ENCODE assay signal across 2 cellular contexts in the genomic region with DNA sequence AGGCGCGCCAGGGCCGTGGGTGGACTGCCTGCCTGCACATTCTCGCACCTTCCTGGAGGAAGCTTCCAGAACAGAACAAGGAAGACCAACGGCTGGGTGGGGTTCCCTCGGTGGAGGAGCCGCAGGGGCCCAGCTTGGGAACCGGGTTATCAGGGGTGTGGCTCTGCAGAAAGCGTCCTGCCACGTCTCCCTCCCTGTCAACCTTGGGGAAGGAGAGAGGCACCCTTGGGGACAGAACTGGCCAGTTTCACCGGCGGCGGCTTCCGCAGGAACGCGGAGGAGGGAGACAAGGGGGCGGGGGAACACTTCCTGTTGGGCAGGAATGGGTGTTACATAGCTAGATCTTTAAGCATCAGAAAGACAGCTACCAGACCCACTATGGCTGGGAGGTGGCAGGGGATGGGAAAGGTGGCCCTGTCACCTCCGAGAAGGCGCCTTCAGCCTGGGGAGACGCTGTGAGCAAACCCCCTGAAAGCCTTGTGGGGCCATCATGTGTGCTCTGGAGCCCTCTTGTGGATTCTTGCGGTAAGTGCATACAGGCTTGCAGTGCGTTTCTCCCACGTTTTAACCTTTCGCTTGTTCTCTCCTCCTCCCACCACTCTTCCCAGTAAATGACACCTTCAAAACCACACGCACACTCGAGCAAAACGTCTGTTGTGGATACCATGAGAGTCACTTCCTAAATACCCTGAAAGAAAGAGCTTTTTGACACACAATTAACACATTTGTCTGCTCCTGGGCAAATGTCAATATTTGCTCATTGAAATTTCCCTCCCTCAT.
TF ChIP-seq lines count a peak whose summit lies in the region.

No MANE protein-coding gene starts in this region.

TF ChIP-seq in HCT116, 20 proteins besides CTCF, POLR2A, EP300 and RAD21:
- TF ChIP-seq ZNF274 (IDR thresholded peaks at IDR 0.05; ENCODE audit: low read depth, low read length) (no peak), EGR1 (IDR thresholded peaks at IDR 0.05; ENCODE audit: low read depth) (0 out of 2 replicates have a peak, but pooled peaks have one; percentile 33)

TF ChIP-seq in GM12878, 131 proteins besides CTCF, POLR2A, EP300 and RAD21 (continues in another document):
- no peak for TF ChIP-seq PML (IDR thresholded peaks at IDR 0.05; ENCODE audit: low read length)
- no peak for TF ChIP-seq SIX5 (IDR thresholded peaks at IDR 0.05; ENCODE audit: low read depth, low read length, severe bottlenecking)
- peak; percentile 77; the same call in 1 of the 2 replicates for TF ChIP-seq NBN (IDR thresholded peaks at IDR 0.05)
- TF ChIP-seq HSF1 (IDR thresholded peaks at IDR 0.05; ENCODE audit: low read depth, low read length) = peak; percentile 79; the same call in 1 of the 2 replicates
- TF ChIP-seq BRCA1 (IDR thresholded peaks at IDR 0.05; ENCODE audit: low read depth, low read length) = no peak
- TF ChIP-seq, protein P1, sequence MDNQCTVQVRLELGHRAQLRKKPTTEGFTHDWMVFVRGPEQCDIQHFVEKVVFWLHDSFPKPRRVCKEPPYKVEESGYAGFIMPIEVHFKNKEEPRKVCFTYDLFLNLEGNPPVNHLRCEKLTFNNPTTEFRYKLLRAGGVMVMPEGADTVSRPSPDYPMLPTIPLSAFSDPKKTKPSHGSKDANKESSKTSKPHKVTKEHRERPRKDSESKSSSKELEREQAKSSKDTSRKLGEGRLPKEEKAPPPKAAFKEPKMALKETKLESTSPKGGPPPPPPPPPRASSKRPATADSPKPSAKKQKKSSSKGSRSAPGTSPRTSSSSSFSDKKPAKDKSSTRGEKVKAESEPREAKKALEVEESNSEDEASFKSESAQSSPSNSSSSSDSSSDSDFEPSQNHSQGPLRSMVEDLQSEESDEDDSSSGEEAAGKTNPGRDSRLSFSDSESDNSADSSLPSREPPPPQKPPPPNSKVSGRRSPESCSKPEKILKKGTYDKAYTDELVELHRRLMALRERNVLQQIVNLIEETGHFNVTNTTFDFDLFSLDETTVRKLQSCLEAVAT (IDR thresholded peaks at IDR 0.05) = 0 out of 2 replicates have a peak, but pooled peaks have one; percentile 41
- peak; percentile 52; the same call in 1 of the 2 replicates for TF ChIP-seq NR2F1 (conservative IDR thresholded peaks at IDR 0.05)
- peak; percentile 57; the same call in 1 of the 2 replicates for TF ChIP-seq RB1 (IDR thresholded peaks at IDR 0.05; ENCODE audit: borderline replicate concordance)
- no peak for TF ChIP-seq SREBF1 (IDR thresholded peaks at IDR 0.05; ENCODE audit: low read length)
- TF ChIP-seq, protein P2, sequence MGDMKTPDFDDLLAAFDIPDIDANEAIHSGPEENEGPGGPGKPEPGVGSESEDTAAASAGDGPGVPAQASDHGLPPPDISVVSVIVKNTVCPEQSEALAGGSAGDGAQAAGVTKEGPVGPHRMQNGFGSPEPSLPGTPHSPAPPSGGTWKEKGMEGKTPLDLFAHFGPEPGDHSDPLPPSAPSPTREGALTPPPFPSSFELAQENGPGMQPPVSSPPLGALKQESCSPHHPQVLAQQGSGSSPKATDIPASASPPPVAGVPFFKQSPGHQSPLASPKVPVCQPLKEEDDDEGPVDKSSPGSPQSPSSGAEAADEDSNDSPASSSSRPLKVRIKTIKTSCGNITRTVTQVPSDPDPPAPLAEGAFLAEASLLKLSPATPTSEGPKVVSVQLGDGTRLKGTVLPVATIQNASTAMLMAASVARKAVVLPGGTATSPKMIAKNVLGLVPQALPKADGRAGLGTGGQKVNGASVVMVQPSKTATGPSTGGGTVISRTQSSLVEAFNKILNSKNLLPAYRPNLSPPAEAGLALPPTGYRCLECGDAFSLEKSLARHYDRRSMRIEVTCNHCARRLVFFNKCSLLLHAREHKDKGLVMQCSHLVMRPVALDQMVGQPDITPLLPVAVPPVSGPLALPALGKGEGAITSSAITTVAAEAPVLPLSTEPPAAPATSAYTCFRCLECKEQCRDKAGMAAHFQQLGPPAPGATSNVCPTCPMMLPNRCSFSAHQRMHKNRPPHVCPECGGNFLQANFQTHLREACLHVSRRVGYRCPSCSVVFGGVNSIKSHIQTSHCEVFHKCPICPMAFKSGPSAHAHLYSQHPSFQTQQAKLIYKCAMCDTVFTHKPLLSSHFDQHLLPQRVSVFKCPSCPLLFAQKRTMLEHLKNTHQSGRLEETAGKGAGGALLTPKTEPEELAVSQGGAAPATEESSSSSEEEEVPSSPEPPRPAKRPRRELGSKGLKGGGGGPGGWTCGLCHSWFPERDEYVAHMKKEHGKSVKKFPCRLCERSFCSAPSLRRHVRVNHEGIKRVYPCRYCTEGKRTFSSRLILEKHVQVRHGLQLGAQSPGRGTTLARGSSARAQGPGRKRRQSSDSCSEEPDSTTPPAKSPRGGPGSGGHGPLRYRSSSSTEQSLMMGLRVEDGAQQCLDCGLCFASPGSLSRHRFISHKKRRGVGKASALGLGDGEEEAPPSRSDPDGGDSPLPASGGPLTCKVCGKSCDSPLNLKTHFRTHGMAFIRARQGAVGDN (IDR thresholded peaks at IDR 0.05) = no peak
- TF ChIP-seq YY1 (IDR thresholded peaks at IDR 0.05; ENCODE audit: low read depth, low read length) = peak; percentile 72
- no peak for TF ChIP-seq CUX1 (IDR thresholded peaks at IDR 0.05; ENCODE audit: insufficient replicate concordance, low read depth, low read length)
- TF ChIP-seq HCFC1 (IDR thresholded peaks at IDR 0.05; ENCODE audit: low read length) = no peak
- 0 out of 2 replicates have a peak, but pooled peaks have one; percentile 58 for TF ChIP-seq IRF4 (IDR thresholded peaks at IDR 0.05; ENCODE audit: low read depth, low read length)
- TF ChIP-seq FOXK2 (IDR thresholded peaks at IDR 0.05) = no peak
- TF ChIP-seq YBX1 (IDR thresholded peaks at IDR 0.05) = 0 out of 2 replicates have a peak, but pooled peaks have one; percentile 33
- TF ChIP-seq ZNF592 (IDR thresholded peaks at IDR 0.05) = no peak
- TF ChIP-seq, protein P3, sequence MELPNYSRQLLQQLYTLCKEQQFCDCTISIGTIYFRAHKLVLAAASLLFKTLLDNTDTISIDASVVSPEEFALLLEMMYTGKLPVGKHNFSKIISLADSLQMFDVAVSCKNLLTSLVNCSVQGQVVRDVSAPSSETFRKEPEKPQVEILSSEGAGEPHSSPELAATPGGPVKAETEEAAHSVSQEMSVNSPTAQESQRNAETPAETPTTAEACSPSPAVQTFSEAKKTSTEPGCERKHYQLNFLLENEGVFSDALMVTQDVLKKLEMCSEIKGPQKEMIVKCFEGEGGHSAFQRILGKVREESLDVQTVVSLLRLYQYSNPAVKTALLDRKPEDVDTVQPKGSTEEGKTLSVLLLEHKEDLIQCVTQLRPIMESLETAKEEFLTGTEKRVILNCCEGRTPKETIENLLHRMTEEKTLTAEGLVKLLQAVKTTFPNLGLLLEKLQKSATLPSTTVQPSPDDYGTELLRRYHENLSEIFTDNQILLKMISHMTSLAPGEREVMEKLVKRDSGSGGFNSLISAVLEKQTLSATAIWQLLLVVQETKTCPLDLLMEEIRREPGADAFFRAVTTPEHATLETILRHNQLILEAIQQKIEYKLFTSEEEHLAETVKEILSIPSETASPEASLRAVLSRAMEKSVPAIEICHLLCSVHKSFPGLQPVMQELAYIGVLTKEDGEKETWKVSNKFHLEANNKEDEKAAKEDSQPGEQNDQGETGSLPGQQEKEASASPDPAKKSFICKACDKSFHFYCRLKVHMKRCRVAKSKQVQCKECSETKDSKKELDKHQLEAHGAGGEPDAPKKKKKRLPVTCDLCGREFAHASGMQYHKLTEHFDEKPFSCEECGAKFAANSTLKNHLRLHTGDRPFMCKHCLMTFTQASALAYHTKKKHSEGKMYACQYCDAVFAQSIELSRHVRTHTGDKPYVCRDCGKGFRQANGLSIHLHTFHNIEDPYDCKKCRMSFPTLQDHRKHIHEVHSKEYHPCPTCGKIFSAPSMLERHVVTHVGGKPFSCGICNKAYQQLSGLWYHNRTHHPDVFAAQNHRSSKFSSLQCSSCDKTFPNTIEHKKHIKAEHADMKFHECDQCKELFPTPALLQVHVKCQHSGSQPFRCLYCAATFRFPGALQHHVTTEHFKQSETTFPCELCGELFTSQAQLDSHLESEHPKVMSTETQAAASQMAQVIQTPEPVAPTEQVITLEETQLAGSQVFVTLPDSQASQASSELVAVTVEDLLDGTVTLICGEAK (IDR thresholded peaks at IDR 0.05; ENCODE audit: borderline replicate concordance) = peak; percentile 59; the same call in 1 of the 2 replicates
- TF ChIP-seq IKZF1 (conservative IDR thresholded peaks at IDR 0.05) = peak; percentile 82
- 0 out of 2 replicates have a peak, but pooled peaks have one; percentile 54 for TF ChIP-seq STAT1 (conservative IDR thresholded peaks at IDR 0.05)
- TF ChIP-seq TCF12 (IDR thresholded peaks at IDR 0.05; ENCODE audit: low read depth, low read length) = no peak
- TF ChIP-seq, protein P4, sequence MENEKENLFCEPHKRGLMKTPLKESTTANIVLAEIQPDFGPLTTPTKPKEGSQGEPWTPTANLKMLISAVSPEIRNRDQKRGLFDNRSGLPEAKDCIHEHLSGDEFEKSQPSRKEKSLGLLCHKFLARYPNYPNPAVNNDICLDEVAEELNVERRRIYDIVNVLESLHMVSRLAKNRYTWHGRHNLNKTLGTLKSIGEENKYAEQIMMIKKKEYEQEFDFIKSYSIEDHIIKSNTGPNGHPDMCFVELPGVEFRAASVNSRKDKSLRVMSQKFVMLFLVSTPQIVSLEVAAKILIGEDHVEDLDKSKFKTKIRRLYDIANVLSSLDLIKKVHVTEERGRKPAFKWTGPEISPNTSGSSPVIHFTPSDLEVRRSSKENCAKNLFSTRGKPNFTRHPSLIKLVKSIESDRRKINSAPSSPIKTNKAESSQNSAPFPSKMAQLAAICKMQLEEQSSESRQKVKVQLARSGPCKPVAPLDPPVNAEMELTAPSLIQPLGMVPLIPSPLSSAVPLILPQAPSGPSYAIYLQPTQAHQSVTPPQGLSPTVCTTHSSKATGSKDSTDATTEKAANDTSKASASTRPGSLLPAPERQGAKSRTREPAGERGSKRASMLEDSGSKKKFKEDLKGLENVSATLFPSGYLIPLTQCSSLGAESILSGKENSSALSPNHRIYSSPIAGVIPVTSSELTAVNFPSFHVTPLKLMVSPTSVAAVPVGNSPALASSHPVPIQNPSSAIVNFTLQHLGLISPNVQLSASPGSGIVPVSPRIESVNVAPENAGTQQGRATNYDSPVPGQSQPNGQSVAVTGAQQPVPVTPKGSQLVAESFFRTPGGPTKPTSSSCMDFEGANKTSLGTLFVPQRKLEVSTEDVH (IDR thresholded peaks at IDR 0.05; ENCODE audit: low read depth, partially characterized antibody) = no peak
